In genomic region chr12:76030378-76031080, GRCh38 we compare ENCODE assay signal across 1 cellular context.
A peak's percentile ranks its signal among the peaks of the same experiment; 100 is the strongest.
TF ChIP-seq lines count a peak whose summit lies in the region.

No MANE protein-coding gene starts in this region.

TF ChIP-seq in HepG2, 621 proteins besides CTCF, POLR2A, EP300 and RAD21 (continued from another document and continues in another):
- TF ChIP-seq, protein P1, sequence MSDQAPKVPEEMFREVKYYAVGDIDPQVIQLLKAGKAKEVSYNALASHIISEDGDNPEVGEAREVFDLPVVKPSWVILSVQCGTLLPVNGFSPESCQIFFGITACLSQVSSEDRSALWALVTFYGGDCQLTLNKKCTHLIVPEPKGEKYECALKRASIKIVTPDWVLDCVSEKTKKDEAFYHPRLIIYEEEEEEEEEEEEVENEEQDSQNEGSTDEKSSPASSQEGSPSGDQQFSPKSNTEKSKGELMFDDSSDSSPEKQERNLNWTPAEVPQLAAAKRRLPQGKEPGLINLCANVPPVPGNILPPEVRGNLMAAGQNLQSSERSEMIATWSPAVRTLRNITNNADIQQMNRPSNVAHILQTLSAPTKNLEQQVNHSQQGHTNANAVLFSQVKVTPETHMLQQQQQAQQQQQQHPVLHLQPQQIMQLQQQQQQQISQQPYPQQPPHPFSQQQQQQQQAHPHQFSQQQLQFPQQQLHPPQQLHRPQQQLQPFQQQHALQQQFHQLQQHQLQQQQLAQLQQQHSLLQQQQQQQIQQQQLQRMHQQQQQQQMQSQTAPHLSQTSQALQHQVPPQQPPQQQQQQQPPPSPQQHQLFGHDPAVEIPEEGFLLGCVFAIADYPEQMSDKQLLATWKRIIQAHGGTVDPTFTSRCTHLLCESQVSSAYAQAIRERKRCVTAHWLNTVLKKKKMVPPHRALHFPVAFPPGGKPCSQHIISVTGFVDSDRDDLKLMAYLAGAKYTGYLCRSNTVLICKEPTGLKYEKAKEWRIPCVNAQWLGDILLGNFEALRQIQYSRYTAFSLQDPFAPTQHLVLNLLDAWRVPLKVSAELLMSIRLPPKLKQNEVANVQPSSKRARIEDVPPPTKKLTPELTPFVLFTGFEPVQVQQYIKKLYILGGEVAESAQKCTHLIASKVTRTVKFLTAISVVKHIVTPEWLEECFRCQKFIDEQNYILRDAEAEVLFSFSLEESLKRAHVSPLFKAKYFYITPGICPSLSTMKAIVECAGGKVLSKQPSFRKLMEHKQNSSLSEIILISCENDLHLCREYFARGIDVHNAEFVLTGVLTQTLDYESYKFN (CRISPR knock-in tag; conservative IDR thresholded peaks at IDR 0.05) = no peak
- no peak for TF ChIP-seq KLF15 (CRISPR knock-in tag; IDR thresholded peaks at IDR 0.05; ENCODE audit: borderline replicate concordance)
- TF ChIP-seq TP53 (CRISPR knock-in tag; conservative IDR thresholded peaks at IDR 0.05) = no peak
- TF ChIP-seq MXI1 (IDR thresholded peaks at IDR 0.05; ENCODE audit: borderline replicate concordance, low read depth, low read length) = no peak
- TF ChIP-seq ZNF275 (CRISPR knock-in tag; IDR thresholded peaks at IDR 0.05; ENCODE audit: borderline replicate concordance) = no peak
- no peak; the same call in 1 of the 2 replicates for TF ChIP-seq TGIF2 (CRISPR knock-in tag; IDR thresholded peaks at IDR 0.05)
- TF ChIP-seq, protein P2, sequence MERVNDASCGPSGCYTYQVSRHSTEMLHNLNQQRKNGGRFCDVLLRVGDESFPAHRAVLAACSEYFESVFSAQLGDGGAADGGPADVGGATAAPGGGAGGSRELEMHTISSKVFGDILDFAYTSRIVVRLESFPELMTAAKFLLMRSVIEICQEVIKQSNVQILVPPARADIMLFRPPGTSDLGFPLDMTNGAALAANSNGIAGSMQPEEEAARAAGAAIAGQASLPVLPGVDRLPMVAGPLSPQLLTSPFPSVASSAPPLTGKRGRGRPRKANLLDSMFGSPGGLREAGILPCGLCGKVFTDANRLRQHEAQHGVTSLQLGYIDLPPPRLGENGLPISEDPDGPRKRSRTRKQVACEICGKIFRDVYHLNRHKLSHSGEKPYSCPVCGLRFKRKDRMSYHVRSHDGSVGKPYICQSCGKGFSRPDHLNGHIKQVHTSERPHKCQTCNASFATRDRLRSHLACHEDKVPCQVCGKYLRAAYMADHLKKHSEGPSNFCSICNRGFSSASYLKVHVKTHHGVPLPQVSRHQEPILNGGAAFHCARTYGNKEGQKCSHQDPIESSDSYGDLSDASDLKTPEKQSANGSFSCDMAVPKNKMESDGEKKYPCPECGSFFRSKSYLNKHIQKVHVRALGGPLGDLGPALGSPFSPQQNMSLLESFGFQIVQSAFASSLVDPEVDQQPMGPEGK (CRISPR knock-in tag; IDR thresholded peaks at IDR 0.05) = no peak
- no peak for TF ChIP-seq PLRG1 (conservative IDR thresholded peaks at IDR 0.05)
- TF ChIP-seq ZNF816 (CRISPR knock-in tag; IDR thresholded peaks at IDR 0.05; ENCODE audit: borderline replicate concordance) = no peak
- no peak for TF ChIP-seq CEBPB (IDR thresholded peaks at IDR 0.05; ENCODE audit: borderline replicate concordance, low read depth, low read length)
- no peak for TF ChIP-seq NCOR1 (IDR thresholded peaks at IDR 0.05; ENCODE audit: borderline replicate concordance, low read length)
- no peak; the same call in 1 of the 2 replicates for TF ChIP-seq ZFP41 (CRISPR knock-in tag; IDR thresholded peaks at IDR 0.05; ENCODE audit: borderline replicate concordance)
- TF ChIP-seq, protein P3, sequence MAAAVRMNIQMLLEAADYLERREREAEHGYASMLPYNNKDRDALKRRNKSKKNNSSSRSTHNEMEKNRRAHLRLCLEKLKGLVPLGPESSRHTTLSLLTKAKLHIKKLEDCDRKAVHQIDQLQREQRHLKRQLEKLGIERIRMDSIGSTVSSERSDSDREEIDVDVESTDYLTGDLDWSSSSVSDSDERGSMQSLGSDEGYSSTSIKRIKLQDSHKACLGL (CRISPR knock-in tag; IDR thresholded peaks at IDR 0.05) = 0 out of 2 replicates have a peak, but pooled peaks have one; percentile 17
- TF ChIP-seq ZSCAN25 (CRISPR knock-in tag; IDR thresholded peaks at IDR 0.05) = no peak
- TF ChIP-seq, protein P4, sequence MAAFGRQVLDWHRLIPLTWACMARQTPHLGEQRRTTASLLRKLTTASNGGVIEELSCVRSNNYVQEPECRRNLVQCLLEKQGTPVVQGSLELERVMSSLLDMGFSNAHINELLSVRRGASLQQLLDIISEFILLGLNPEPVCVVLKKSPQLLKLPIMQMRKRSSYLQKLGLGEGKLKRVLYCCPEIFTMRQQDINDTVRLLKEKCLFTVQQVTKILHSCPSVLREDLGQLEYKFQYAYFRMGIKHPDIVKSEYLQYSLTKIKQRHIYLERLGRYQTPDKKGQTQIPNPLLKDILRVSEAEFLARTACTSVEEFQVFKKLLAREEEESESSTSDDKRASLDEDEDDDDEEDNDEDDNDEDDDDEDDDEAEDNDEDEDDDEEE (CRISPR knock-in tag; IDR thresholded peaks at IDR 0.05) = no peak
- no peak for TF ChIP-seq GLI4 (CRISPR knock-in tag; IDR thresholded peaks at IDR 0.05; ENCODE audit: borderline replicate concordance)
- no peak for TF ChIP-seq KDM5A (IDR thresholded peaks at IDR 0.05; ENCODE audit: borderline replicate concordance, low read length)
- no peak for TF ChIP-seq TBX3 (IDR thresholded peaks at IDR 0.05; ENCODE audit: borderline replicate concordance)
- TF ChIP-seq ZIK1 (CRISPR knock-in tag; IDR thresholded peaks at IDR 0.05; ENCODE audit: borderline replicate concordance, low read depth) = no peak
- TF ChIP-seq HOXA5 (CRISPR knock-in tag; IDR thresholded peaks at IDR 0.05) = no peak
- peak; percentile 18; the same call in 1 of the 2 replicates for TF ChIP-seq ZNF737 (CRISPR knock-in tag; IDR thresholded peaks at IDR 0.05; ENCODE audit: borderline replicate concordance)
- TF ChIP-seq ZNF446 (CRISPR knock-in tag; IDR thresholded peaks at IDR 0.05) = no peak
- TF ChIP-seq HMG20B (CRISPR knock-in tag; conservative IDR thresholded peaks at IDR 0.05) = no peak
- TF ChIP-seq CHCHD3 (CRISPR knock-in tag; IDR thresholded peaks at IDR 0.05) = no peak
- no peak for TF ChIP-seq EZH2 (conservative IDR thresholded peaks at IDR 0.05; ENCODE audit: low read depth, low read length)
- TF ChIP-seq, protein P5, sequence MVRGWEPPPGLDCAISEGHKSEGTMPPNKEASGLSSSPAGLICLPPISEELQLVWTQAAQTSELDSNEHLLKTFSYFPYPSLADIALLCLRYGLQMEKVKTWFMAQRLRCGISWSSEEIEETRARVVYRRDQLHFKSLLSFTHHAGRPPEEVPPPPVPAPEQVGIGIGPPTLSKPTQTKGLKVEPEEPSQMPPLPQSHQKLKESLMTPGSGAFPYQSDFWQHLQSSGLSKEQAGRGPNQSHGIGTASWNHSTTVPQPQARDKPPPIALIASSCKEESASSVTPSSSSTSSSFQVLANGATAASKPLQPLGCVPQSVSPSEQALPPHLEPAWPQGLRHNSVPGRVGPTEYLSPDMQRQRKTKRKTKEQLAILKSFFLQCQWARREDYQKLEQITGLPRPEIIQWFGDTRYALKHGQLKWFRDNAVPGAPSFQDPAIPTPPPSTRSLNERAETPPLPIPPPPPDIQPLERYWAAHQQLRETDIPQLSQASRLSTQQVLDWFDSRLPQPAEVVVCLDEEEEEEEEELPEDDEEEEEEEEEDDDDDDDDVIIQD (CRISPR knock-in tag; IDR thresholded peaks at IDR 0.05; ENCODE audit: low read depth) = no peak
- TF ChIP-seq, protein P6, sequence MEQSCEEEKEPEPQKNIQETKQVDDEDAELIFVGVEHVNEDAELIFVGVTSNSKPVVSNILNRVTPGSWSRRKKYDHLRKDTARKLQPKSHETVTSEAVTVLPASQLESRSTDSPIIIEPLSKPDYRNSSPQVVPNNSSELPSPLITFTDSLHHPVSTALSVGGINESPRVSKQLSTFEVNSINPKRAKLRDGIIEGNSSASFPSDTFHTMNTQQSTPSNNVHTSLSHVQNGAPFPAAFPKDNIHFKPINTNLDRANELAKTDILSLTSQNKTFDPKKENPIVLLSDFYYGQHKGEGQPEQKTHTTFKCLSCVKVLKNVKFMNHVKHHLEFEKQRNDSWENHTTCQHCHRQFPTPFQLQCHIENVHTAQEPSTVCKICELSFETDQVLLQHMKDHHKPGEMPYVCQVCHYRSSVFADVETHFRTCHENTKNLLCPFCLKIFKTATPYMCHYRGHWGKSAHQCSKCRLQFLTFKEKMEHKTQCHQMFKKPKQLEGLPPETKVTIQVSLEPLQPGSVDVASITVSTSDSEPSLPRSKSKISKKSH (CRISPR knock-in tag; IDR thresholded peaks at IDR 0.05; ENCODE audit: borderline replicate concordance) = no peak; the same call in 1 of the 2 replicates
- TF ChIP-seq ZNF800 (CRISPR knock-in tag; IDR thresholded peaks at IDR 0.05) = no peak
- 0 out of 2 replicates have a peak, but pooled peaks have one; percentile 51 for TF ChIP-seq GLMP (CRISPR knock-in tag; IDR thresholded peaks at IDR 0.05; ENCODE audit: borderline replicate concordance)
- no peak for TF ChIP-seq TEAD2 (CRISPR knock-in tag; IDR thresholded peaks at IDR 0.05)
- 0 out of 2 replicates have a peak, but pooled peaks have one; percentile 15 for TF ChIP-seq SPEN (CRISPR knock-in tag; IDR thresholded peaks at IDR 0.05; ENCODE audit: low read depth)
- no peak for TF ChIP-seq CREM (IDR thresholded peaks at IDR 0.05)
- TF ChIP-seq CREM (CRISPR knock-in tag; IDR thresholded peaks at IDR 0.05) = no peak
- TF ChIP-seq CBFB (CRISPR knock-in tag; IDR thresholded peaks at IDR 0.05) = no peak
- no peak for TF ChIP-seq MLLT10 (CRISPR knock-in tag; IDR thresholded peaks at IDR 0.05)
- no peak for TF ChIP-seq SP140L (CRISPR knock-in tag; IDR thresholded peaks at IDR 0.05; ENCODE audit: borderline replicate concordance)
- TF ChIP-seq CAMTA2 (CRISPR knock-in tag; IDR thresholded peaks at IDR 0.05; ENCODE audit: borderline replicate concordance) = no peak
- peak; percentile 94 for TF ChIP-seq SRSF4 (IDR thresholded peaks at IDR 0.05; ENCODE audit: low read depth, low read length, poor library complexity, severe bottlenecking)
- TF ChIP-seq ZBTB42 (CRISPR knock-in tag; IDR thresholded peaks at IDR 0.05) = no peak
- TF ChIP-seq HOXA9 (CRISPR knock-in tag; IDR thresholded peaks at IDR 0.05; ENCODE audit: borderline replicate concordance) = 0 out of 2 replicates have a peak, but pooled peaks have one; percentile 47
- TF ChIP-seq TRIM24 (CRISPR knock-in tag; IDR thresholded peaks at IDR 0.05) = no peak
- TF ChIP-seq SOX13 (IDR thresholded peaks at IDR 0.05) = no peak
- no peak for TF ChIP-seq SOX13 (CRISPR knock-in tag; conservative IDR thresholded peaks at IDR 0.05 in 1 of 2, IDR thresholded peaks at IDR 0.05 in 1 of 2)
- TF ChIP-seq ZNF761 (CRISPR knock-in tag; conservative IDR thresholded peaks at IDR 0.05) = 0 out of 2 replicates have a peak, but pooled peaks have one; percentile 39
- no peak for TF ChIP-seq ZFP1 (CRISPR knock-in tag; IDR thresholded peaks at IDR 0.05)
- TF ChIP-seq FOXP1 (IDR thresholded peaks at IDR 0.05) = no peak
- no peak for TF ChIP-seq FOXP1 (CRISPR knock-in tag; IDR thresholded peaks at IDR 0.05)
- 0 out of 2 replicates have a peak, but pooled peaks have one; percentile 46 for TF ChIP-seq ZNF383 (CRISPR knock-in tag; IDR thresholded peaks at IDR 0.05; ENCODE audit: borderline replicate concordance)
- TF ChIP-seq MYPOP (CRISPR knock-in tag; IDR thresholded peaks at IDR 0.05) = no peak
- TF ChIP-seq ZNF672 (CRISPR knock-in tag; IDR thresholded peaks at IDR 0.05) = no peak
- TF ChIP-seq NFATC3 (CRISPR knock-in tag; IDR thresholded peaks at IDR 0.05) = no peak
- TF ChIP-seq ZNF124 (CRISPR knock-in tag; IDR thresholded peaks at IDR 0.05) = no peak
- no peak for TF ChIP-seq ZNF772 (CRISPR knock-in tag; IDR thresholded peaks at IDR 0.05)
- no peak for TF ChIP-seq TFDP1 (CRISPR knock-in tag; IDR thresholded peaks at IDR 0.05; ENCODE audit: borderline replicate concordance)
- TF ChIP-seq DPF2 (CRISPR knock-in tag; IDR thresholded peaks at IDR 0.05; ENCODE audit: borderline replicate concordance, low read depth) = no peak
- TF ChIP-seq CBX1 (IDR thresholded peaks at IDR 0.05; ENCODE audit: low read depth) = no peak
